ENCODE assay signal across 12 cellular contexts in genomic region chr22:19879996-19880785, GRCh38. TPM values are rescaled to one million over a fixed set of nuclear protein-coding genes. Genes with fewer than 3 reads are reported as not detected.
DNase-seq lines count a peak whose midpoint lies in the region; ATAC-seq and TF ChIP-seq lines count a peak whose summit lies in the region.
"Had no signal": no experiment of that assay in that cellular context is flagged by ENCODE, and none has a peak within 500 bp of the region (broad histone marks: within the 10 kb centered on the region; RNA-seq: fewer than 3 reads in every experiment).

No MANE protein-coding gene starts in this region.

- H4K20me1 ChIP-seq in fibroblast of lung (ENCODE audit: control insufficient read depth, extremely low read depth, insufficient read depth, low read length), result no peaks in the 10 kb centered on the region

- TF ChIP-seq CTCF in CD14-positive monocyte (IDR thresholded peaks at IDR 0.05) (no peak), fibroblast of lung (conservative IDR thresholded peaks at IDR 0.05 in 1 of 2, IDR thresholded peaks at IDR 0.05 in 1 of 2; ENCODE audit: low read depth in 1 of 2, low read length in 2 of 2) (no peak), omental fat pad (IDR thresholded peaks at IDR 0.05) (no peak)

- H2AFZ ChIP-seq in fibroblast of lung (ENCODE audit: low read length), result no peak overlapping the region

- H3K9me3 Mint-ChIP-seq in CD14-positive monocyte, result no peaks in the 10 kb centered on the region
- H3K9me3 Mint-ChIP-seq: central memory CD8-positive, alpha-beta T cell had no signal

- H3K36me3 Mint-ChIP-seq in CD14-positive monocyte, result peaks cover 19 to 65% of the 10 kb centered on the region in 2 donors

- H3K27ac ChIP-seq in HUES48 (ENCODE audit: low read depth, low read length), result peak overlapping the region; percentile 99
- H3K27ac ChIP-seq in fibroblast of lung (ENCODE audit: insufficient read depth, low read length), result peak overlapping the region; percentile 98
- H3K27ac ChIP-seq in caudate nucleus (ENCODE audit: low read depth, low read length), result no peak overlapping the region
- H3K27ac ChIP-seq: gastrocnemius medialis had no signal

- no peaks in the 10 kb centered on the region for H3K9me3 ChIP-seq in HUES48 (ENCODE audit: control insufficient read depth, insufficient read depth, low read length)
- H3K9me3 ChIP-seq in fibroblast of lung (ENCODE audit: control insufficient read depth, insufficient read depth, low read depth, low read length), result no peaks in the 10 kb centered on the region
- H3K9me3 ChIP-seq: gastrocnemius medialis had no signal

- H3K36me3 ChIP-seq in HUES48 (ENCODE audit: control insufficient read depth, insufficient read depth, low read length) (no peaks in the 10 kb centered on the region), fibroblast of lung (ENCODE audit: control insufficient read depth, insufficient read depth, low read length) (peaks cover 7% of the 10 kb centered on the region)
- H3K36me3 ChIP-seq: gastrocnemius medialis had no signal

- H3K4me2 ChIP-seq in fibroblast of lung (ENCODE audit: extremely low read depth, insufficient read depth, low read length), result peak overlapping the region; percentile 84

- peak overlapping the region in 2 of 7 donors; percentile 68 to 71 for H3K27ac Mint-ChIP-seq in CD14-positive monocyte

- peaks cover 8% of the 10 kb centered on the region for H3K79me2 ChIP-seq in fibroblast of lung (ENCODE audit: control insufficient read depth, insufficient read depth, low read length)

- H3K9ac ChIP-seq in HUES48 (ENCODE audit: low read depth, low read length) (peak overlapping the region; percentile 46), fibroblast of lung (ENCODE audit: insufficient read depth, low read length) (peak overlapping the region; percentile 64)

- peak; percentile 45 for DNase-seq in CD14-positive monocyte (ENCODE audit: low spot score)
- DNase-seq in fibroblast of lung (ENCODE audit: low read depth in 2 of 2), result no peak
- peak; percentile 18 for DNase-seq in omental fat pad (ENCODE audit: low spot score)
- no peak for DNase-seq in caudate nucleus (lab: John Stamatoyannopoulos, UW)
- DNase-seq: GOT3, NCI-H2029 had no signal

- H3K4me3 ChIP-seq in HUES48 (ENCODE audit: low read depth, low read length) (peak overlapping the region; percentile 26; the same call in 1 of the 2 replicates), fibroblast of lung (replicated peaks in 1 of 4; ENCODE audit: control extremely low read depth in 1 of 4, insufficient read depth in 1 of 4, low read depth in 3 of 4, low read length in 4 of 4) (no peak overlapping the region)
- H3K4me3 ChIP-seq: gastrocnemius medialis had no signal

- H3K27me3 ChIP-seq in HUES48 (ENCODE audit: control insufficient read depth, insufficient read depth, low read length) (no peaks in the 10 kb centered on the region), fibroblast of lung (ENCODE audit: control insufficient read depth, insufficient read depth, low read length) (no peaks in the 10 kb centered on the region)
- H3K27me3 ChIP-seq: gastrocnemius medialis had no signal

- no peaks in the 10 kb centered on the region for H3K4me1 Mint-ChIP-seq in CD14-positive monocyte
- H3K4me1 Mint-ChIP-seq: central memory CD8-positive, alpha-beta T cell had no signal

- ATAC-seq in omental fat pad (ENCODE audit: low FRiP score) (no peak), GM21825 (IDR thresholded peaks at IDR 0.05; ENCODE audit: unreplicated experiment) (no peak), GM19328 (IDR thresholded peaks at IDR 0.05; ENCODE audit: unreplicated experiment) (no peak), GM19395 (IDR thresholded peaks at IDR 0.05; ENCODE audit: unreplicated experiment) (no peak)

- intact Hi-C loops in CD14-positive monocyte (cut with micrococcal nuclease), result no loop called here

- no peaks in the 10 kb centered on the region for H3K27me3 Mint-ChIP-seq in CD14-positive monocyte (ENCODE audit: low read depth in 3 of 3)
- H3K27me3 Mint-ChIP-seq: central memory CD8-positive, alpha-beta T cell had no signal

- peaks cover 30% of the 10 kb centered on the region for H3K4me1 ChIP-seq in HUES48 (ENCODE audit: control insufficient read depth, insufficient read depth, low read length)
- peaks cover 42% of the 10 kb centered on the region for H3K4me1 ChIP-seq in fibroblast of lung (ENCODE audit: control insufficient read depth, extremely low read depth, insufficient read depth, low read length)

- no peak overlapping the region for H3K4me3 Mint-ChIP-seq in CD14-positive monocyte
- H3K4me3 Mint-ChIP-seq: central memory CD8-positive, alpha-beta T cell had no signal

RNA-seq across cellular contexts. Expression of gene GNB1L, which starts 25.5 kb away (rescaled TPM):
- polyA plus RNA-seq in CD14-positive monocyte, result 1 to 10 TPM; 4.8 to 6.0 TPM
- total RNA-seq in fibroblast of lung, result 6.4 and 7.8 TPM in 2 replicates
- polyA plus RNA-seq in fibroblast of lung, result 1.4 and 2.1 TPM in 2 replicates
- 4.0 and 6.5 TPM in 2 replicates for polyA plus RNA-seq in fibroblast of lung (2012)
- polyA minus RNA-seq in fibroblast of lung (ENCODE audit: low replicate concordance), result 0.71 and 1.3 TPM in 2 replicates
- 1 to 10 TPM; 4.3 to 7.6 (median 6.1) TPM for total RNA-seq in omental fat pad

RNA-seq across cellular contexts. Expression of gene RTL10, which starts 25.5 kb away (rescaled TPM):
- polyA plus RNA-seq in CD14-positive monocyte (1 to 10 TPM; 1.4 to 1.5 TPM), fibroblast of lung (5.6 and 6.5 TPM in 2 replicates)
- total RNA-seq in fibroblast of lung (7.3 and 7.7 TPM in 2 replicates), omental fat pad (10 to 100 TPM in 3 of 4 donors, 1 to 10 TPM in 1; 7.6 to 12.6 (median 10.4) TPM)
- polyA plus RNA-seq in fibroblast of lung (2012), result 7.5 and 8.7 TPM in 2 replicates
- polyA minus RNA-seq in fibroblast of lung (ENCODE audit: low replicate concordance), result 22.6 and 34.5 TPM in 2 replicates

Comparison
In these comparisons a context has a peak if more than half of its experiments do, and no peak if none do; other contexts are left out.
1. DNase-seq: peak in CD14-positive monocyte (single experiment) and omental fat pad (single experiment); none in fibroblast of lung (0 of 2) and caudate nucleus (0 of 61).